Comparison of ENCODE assay signal across 16 cellular contexts in the genomic region with DNA sequence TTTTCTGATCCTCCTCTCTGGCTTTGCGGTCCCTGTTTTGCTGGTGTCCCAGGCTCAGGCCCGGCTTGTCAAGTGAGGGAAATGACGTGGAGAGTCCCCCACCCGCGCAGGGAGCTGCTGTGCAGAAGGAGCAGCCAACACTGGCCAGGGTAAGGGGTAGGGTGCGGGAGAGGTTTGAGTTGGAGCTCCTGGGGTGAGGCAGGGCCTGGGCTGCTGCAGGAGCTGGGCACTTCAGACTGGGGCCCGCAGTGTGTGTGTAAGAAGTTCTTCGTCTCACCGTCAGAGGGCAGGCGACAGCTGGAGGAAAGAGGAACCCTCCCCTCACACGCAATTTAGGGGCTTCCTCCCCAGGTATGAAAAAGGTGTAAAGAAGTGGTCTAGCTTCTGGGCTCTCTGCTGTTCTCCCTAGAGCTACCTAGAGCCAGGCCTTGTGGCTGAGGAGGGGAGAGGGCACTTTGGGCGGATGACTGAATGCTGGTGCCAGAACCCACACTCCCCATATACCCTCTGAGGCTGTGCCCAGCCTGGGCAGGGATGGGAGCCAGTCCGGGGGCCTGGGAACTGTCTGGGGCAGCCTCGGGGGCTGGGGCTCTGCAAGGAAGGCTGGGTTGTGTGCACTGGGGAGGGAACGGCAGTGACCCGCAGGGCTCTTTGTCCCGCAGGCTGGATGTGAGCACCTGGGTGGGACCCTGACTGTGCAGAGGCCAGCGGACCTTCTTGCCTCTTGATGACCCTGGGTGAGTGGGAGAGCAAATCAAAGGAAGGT. TPM values are rescaled to one million over a fixed set of nuclear protein-coding genes. Genes with fewer than 3 reads are reported as not detected.
A peak's percentile ranks its signal among the peaks of the same experiment; 100 is the strongest.
DNase-seq lines count a peak whose midpoint lies in the region; ATAC-seq and TF ChIP-seq lines count a peak whose summit lies in the region.
"Had no signal": no experiment of that assay in that cellular context is flagged by ENCODE, and none has a peak within 500 bp of the region (broad histone marks: within the 10 kb centered on the region; RNA-seq: fewer than 3 reads in every experiment).

No MANE protein-coding gene starts in this region.

- no peak overlapping the region for H2AFZ ChIP-seq in smooth muscle cell (ENCODE audit: low read depth)

- DNase-seq in GM13977 (ENCODE audit: low spot score) (peak; percentile 32), OCI-M1 (lab: John Stamatoyannopoulos, UW) (peak; percentile 9), smooth muscle cell (lab: John Stamatoyannopoulos, UW; ENCODE audit: unreplicated experiment) (no peak), foreskin melanocyte (no peak), NCI-H748 (lab: John Stamatoyannopoulos, UW; ENCODE audit: unreplicated experiment) (no peak)
- DNase-seq: activated naive CD8-positive, alpha-beta T cell treated with anti-CD3 and anti-CD28 coated beads, Interleukin-2, amount 10 ng/mL, durations not matched to agents 7 days and 5 days; effector memory CD4-positive, alpha-beta T cell; immature natural killer cell; NK-92 treated with Interleukin-12 subunit alpha and Interleukin-12 subunit beta, amount 100 ng/mL, for 24 hours; stimulated activated CD4-positive, alpha-beta T cell treated with anti-CD3 and anti-CD28 coated beads, Interleukin-4, amount 100 ng/mL, for 1 hour had no signal

- peaks cover 49% of the 10 kb centered on the region for H3K27me3 ChIP-seq in iPS-15b (ENCODE audit: control insufficient read depth, insufficient read depth, low read length)
- peaks cover 32% of the 10 kb centered on the region for H3K27me3 ChIP-seq in smooth muscle cell (ENCODE audit: low read depth)

- H3K79me2 ChIP-seq in smooth muscle cell (ENCODE audit: low read depth), result no peaks in the 10 kb centered on the region

- ATAC-seq in GM18511 (IDR thresholded peaks at IDR 0.05; ENCODE audit: unreplicated experiment), result no peak

- no peaks in the 10 kb centered on the region for H3K36me3 ChIP-seq in iPS-15b (ENCODE audit: control insufficient read depth, insufficient read depth, low read length)
- H3K36me3 ChIP-seq in smooth muscle cell (ENCODE audit: low read depth), result no peaks in the 10 kb centered on the region

- H3F3A ChIP-seq in smooth muscle cell (ENCODE audit: low read depth), result no peaks in the 10 kb centered on the region

- H3K4me3 ChIP-seq in iPS-15b (ENCODE audit: low read depth, low read length) (peak overlapping the region; percentile 35), smooth muscle cell (no peak overlapping the region)

- no peaks in the 10 kb centered on the region for H4K20me1 ChIP-seq in smooth muscle cell (ENCODE audit: low read depth)

- 35% methylated on average over 18 of the region's 18 CpGs for whole genome bisulfite sequencing in smooth muscle cell (ENCODE audit: low lambda C conversion rate)

- TF ChIP-seq CTCF in GM13977 (IDR thresholded peaks at IDR 0.05; ENCODE audit: extremely low read depth, insufficient read depth, missing control alignments), result peak; percentile 3
- TF ChIP-seq CTCF in smooth muscle cell (IDR thresholded peaks at IDR 0.05; ENCODE audit: borderline replicate concordance, insufficient read depth, poor library complexity, severe bottlenecking), result peak; percentile 41

- no peak overlapping the region for H3K4me2 ChIP-seq in smooth muscle cell

- H3K9ac ChIP-seq in iPS-15b (ENCODE audit: low read depth, low read length), result no peak overlapping the region
- H3K9ac ChIP-seq in smooth muscle cell (ENCODE audit: low read depth), result no peak overlapping the region

- no peak overlapping the region for H3K27ac ChIP-seq in smooth muscle cell (ENCODE audit: low read depth)

- H3K9me3 ChIP-seq in iPS-15b (ENCODE audit: control insufficient read depth, insufficient read depth, low read length) (no peaks in the 10 kb centered on the region), smooth muscle cell (replicated peaks; ENCODE audit: low read depth) (no peaks in the 10 kb centered on the region)

- peaks cover 5% of the 10 kb centered on the region for H3K4me1 ChIP-seq in iPS-15b (ENCODE audit: control insufficient read depth, insufficient read depth, low read length)
- H3K4me1 ChIP-seq in smooth muscle cell (ENCODE audit: low read depth), result no peaks in the 10 kb centered on the region

- in situ Hi-C loops in GM13977 (cut with MboI; ENCODE audit: low pct_unique_long_range_greater_than_20kb, low sequenced_read_pairs, unreplicated experiment), result no loop called here

RNA-seq across cellular contexts. Expression of a gene that starts 11.8 kb away (rescaled TPM):
- total RNA-seq in smooth muscle cell, result 0.40 TPM in 1 of 2 replicates, not detected in the other
- polyA plus RNA-seq in smooth muscle cell, result not detected in 2 replicates
- total RNA-seq: activated CD8-positive, alpha-beta memory T cell treated with anti-CD3 and anti-CD28 coated beads for 36 hours; activated naive CD8-positive, alpha-beta T cell treated with anti-CD3 and anti-CD28 coated beads, Interleukin-2, amount 10 ng/mL, durations not matched to agents 7 days and 5 days; Daoy; subcutaneous adipose tissue; T-helper 1 cell treated with Interleukin-12 subunit alpha and Interleukin-12 subunit beta and Interleukin-4 antibody, amounts not matched to agents 30 ng/mL and 1 ng/mL, for 36 hours had no signal

Comparison
In these comparisons a context has a peak if more than half of its experiments do, and no peak if none do; other contexts are left out.
1. DNase-seq: peak in GM13977 (single experiment) and OCI-M1 (single experiment); none in smooth muscle cell (single experiment), foreskin melanocyte (single experiment) and NCI-H748 (single experiment).